In the genomic region with DNA sequence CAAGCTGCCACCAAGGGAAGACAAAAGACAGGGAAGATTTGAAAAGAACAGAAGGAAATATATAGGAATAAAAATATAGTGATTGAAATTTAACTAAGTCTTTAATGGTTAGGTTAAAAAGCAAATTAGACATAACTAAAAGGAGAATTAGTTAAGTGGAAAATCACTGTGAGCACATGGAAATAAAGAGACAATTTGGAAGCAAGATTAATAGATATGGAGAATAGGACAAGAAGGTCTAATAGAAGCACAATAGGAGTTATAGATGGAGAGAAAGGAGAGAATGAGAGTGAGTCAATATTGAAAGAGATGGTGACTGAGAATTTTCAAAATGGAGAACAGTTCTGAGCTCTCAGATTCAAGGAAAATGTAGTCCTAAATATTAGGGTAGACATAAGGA, we compare ENCODE assay signal across 34 cellular contexts.
"Had no signal": no experiment of that assay in that cellular context is flagged by ENCODE, and none has a peak within 500 bp of the region (broad histone marks: within the 10 kb centered on the region; RNA-seq: fewer than 3 reads in every experiment).

No MANE protein-coding gene starts in this region.

- H3K4me3 ChIP-seq: MG63 had no signal

- H3K27me3 ChIP-seq: MG63 had no signal

- H3K36me3 ChIP-seq: MG63 had no signal

- DNase-seq: Karpas-422, Kasumi-1, MG63, MM.1S, MV-4-11, NCI-H1048, NCI-H1092, NCI-H1092 treated with DMSO at 0.1 percent for 48 hours, NCI-H1105, NCI-H1105 treated with DMSO at 0.1 percent for 48 hours, NCI-H1417, NCI-H1417 treated with DMSO at 0.1 percent for 48 hours, NCI-H1436, NCI-H1436 treated with DMSO at 0.1 percent for 48 hours, NCI-H146, NCI-H1694, NCI-H1694 treated with DMSO at 0.1 percent for 48 hours, NCI-H187, NCI-H187 treated with DMSO at 0.1 percent for 48 hours, NCI-H1930, NCI-H2029, NCI-H2029 treated with DMSO at 0.1 percent for 48 hours, NCI-H2081, NCI-H2081 treated with DMSO at 0.1 percent for 48 hours, NCI-H2107, NCI-H2171, NCI-H2171 treated with DMSO at 0.1 percent for 48 hours, NCI-H2227 treated with DMSO at 0.1 percent for 48 hours, NCI-H226, NCI-H345, NCI-H446, NCI-H446 treated with DMSO at 0.1 percent for 48 hours, NCI-H510A, NCI-H510A treated with DMSO at 0.1 percent for 48 hours had no signal
